1 cellular context compared by ENCODE assay signal in the genomic region with DNA sequence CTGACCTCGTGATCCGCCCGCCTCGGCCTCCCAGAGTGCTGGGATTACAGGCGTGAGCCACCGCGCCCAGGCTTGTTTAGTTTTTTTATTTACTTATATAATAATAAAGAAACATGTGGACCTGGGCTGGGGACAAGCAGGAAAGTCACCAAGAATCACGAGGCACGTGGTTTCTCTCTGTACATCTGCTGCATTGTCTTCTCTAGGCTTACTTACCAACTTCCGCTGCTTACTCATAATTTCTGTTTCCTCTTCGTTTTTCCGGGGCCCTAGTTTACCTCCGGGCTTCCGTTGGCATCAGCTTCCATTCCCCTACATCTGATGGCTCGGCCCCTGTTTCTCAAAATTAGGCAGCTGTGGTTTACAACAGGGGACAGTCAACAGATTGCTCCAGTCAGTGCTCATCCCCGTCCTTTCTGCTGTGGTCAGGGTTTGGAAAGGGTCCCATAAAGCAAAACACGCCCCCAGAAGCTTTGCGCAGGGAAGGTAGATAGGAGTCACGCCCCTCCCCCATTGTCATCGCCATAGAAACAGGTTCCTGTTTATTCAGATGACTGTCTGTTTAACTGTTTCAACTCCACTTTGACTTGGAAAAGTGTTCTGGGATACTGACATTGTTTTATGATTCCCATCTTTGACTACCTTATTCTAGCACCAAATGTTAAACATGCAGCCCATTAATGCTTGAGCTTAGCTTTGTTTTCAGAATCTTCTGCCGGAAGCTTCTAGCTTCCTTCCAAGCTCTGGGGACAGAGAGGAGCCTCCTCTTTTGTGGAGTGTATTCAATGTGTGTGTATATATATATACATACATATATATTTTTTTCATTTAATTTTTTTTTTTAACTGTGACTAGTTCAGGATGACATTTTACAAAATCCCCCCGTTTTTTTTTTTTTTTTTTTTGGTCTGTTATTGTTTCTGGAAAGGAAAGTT.
TF ChIP-seq lines count a peak whose summit lies in the region.

No MANE protein-coding gene starts in this region.

TF ChIP-seq in HCT116, 20 proteins besides CTCF, POLR2A, EP300 and RAD21 (continued from another document):
- no peak for TF ChIP-seq FOSL1 (IDR thresholded peaks at IDR 0.05; ENCODE audit: low read depth)
- no peak for TF ChIP-seq SIN3A (IDR thresholded peaks at IDR 0.05; ENCODE audit: low read depth)
- TF ChIP-seq JUND (IDR thresholded peaks at IDR 0.05), result no peak
- TF ChIP-seq YY1 (IDR thresholded peaks at IDR 0.05; ENCODE audit: extremely low read depth, insufficient replicate concordance, low read depth, low read length), result no peak
- TF ChIP-seq CEBPB (IDR thresholded peaks at IDR 0.05; ENCODE audit: low read depth), result no peak
- no peak for TF ChIP-seq CBX3 (IDR thresholded peaks at IDR 0.05; ENCODE audit: low read depth)
TF ChIP-seq in HCT116: peak in this region for 0.
